9 cellular contexts compared by ENCODE assay signal in the genomic region with DNA sequence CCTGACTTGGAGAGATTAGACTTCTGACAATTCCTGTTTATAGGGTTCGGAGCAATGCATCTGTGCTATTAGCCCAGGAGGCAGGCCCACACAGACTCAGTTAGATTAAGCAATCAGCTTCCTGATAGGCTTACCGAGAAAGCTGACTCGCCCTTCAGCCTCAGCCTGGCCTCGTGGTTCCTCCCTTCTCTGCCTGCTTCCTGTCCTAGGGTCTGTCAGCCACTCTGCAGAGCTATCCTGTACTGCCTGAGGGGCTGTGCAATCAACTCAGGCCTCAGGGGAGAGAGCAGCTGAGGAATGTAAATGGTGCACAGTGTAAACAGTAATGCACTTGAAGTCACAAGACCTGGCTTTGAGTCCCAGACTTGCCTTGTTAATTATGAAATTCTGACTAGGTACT. TPM values are rescaled to one million over a fixed set of nuclear protein-coding genes. Genes with fewer than 3 reads are reported as not detected.
A peak's percentile ranks its signal among the peaks of the same experiment; 100 is the strongest.
DNase-seq lines count a peak whose midpoint lies in the region; ATAC-seq and TF ChIP-seq lines count a peak whose summit lies in the region.
"Had no signal": no experiment of that assay in that cellular context is flagged by ENCODE, and none has a peak within 500 bp of the region (broad histone marks: within the 10 kb centered on the region; RNA-seq: fewer than 3 reads in every experiment).

No MANE protein-coding gene starts in this region.

- H3K36me3 ChIP-seq in Karpas-422 (ENCODE audit: insufficient read depth, low read length) (no peaks in the 10 kb centered on the region), mammary epithelial cell (ENCODE audit: insufficient read depth, low read length) (no peaks in the 10 kb centered on the region), mesenchymal stem cell (ENCODE audit: control insufficient read depth in 1 of 2, insufficient read depth in 2 of 2, low read depth in 1 of 2, low read length in 2 of 2) (no peaks in the 10 kb centered on the region), stomach (no peaks in the 10 kb centered on the region)

- H3K4me2 ChIP-seq in Karpas-422 (ENCODE audit: low read depth, low read length, poor library complexity, severe bottlenecking), result no peak overlapping the region
- H3K4me2 ChIP-seq in mammary epithelial cell (ENCODE audit: insufficient read depth, low read depth, low read length), result no peak overlapping the region
- H3K4me2 ChIP-seq in mesenchymal stem cell (ENCODE audit: low read length, poor library complexity, severe bottlenecking), result no peak overlapping the region

- no peak overlapping the region for H2AK5ac ChIP-seq in mesenchymal stem cell (ENCODE audit: low read length, severe bottlenecking)

- H4K20me1 ChIP-seq in Karpas-422 (ENCODE audit: insufficient read depth, low read depth, low read length), result no peaks in the 10 kb centered on the region
- H4K20me1 ChIP-seq in mammary epithelial cell (ENCODE audit: insufficient read depth, low read length), result no peaks in the 10 kb centered on the region

- H3K27me3 Mint-ChIP-seq in effector memory CD8-positive, alpha-beta T cell, result peaks cover 12% of the 10 kb centered on the region in 2 donors

- H3K4me1 Mint-ChIP-seq in effector memory CD8-positive, alpha-beta T cell (ENCODE audit: low read depth in 2 of 2), result no peaks in the 10 kb centered on the region

- peaks cover 4% of the 10 kb centered on the region for H3K36me3 Mint-ChIP-seq in effector memory CD8-positive, alpha-beta T cell (ENCODE audit: insufficient read depth)

- no peaks in the 10 kb centered on the region for H3K79me1 ChIP-seq in mesenchymal stem cell (replicated peaks; ENCODE audit: low read length, poor library complexity, severe bottlenecking)

- H3K4me3 Mint-ChIP-seq in effector memory CD8-positive, alpha-beta T cell, result no peak overlapping the region

- H3K27me3 ChIP-seq in Karpas-422 (ENCODE audit: low read length) (no peaks in the 10 kb centered on the region), mammary epithelial cell (ENCODE audit: insufficient read depth, low read length) (no peaks in the 10 kb centered on the region), mesenchymal stem cell (ENCODE audit: control insufficient read depth in 1 of 2, insufficient read depth in 1 of 2, low read length in 2 of 2) (no peaks in the 10 kb centered on the region), stomach (no peaks in the 10 kb centered on the region)

- no peak overlapping the region for H3K23ac ChIP-seq in mesenchymal stem cell (ENCODE audit: low read length in 2 of 2)

- H3K9me3 ChIP-seq in Karpas-422 (ENCODE audit: low read length), result no peaks in the 10 kb centered on the region
- no peaks in the 10 kb centered on the region for H3K9me3 ChIP-seq in mammary epithelial cell (replicated peaks; ENCODE audit: insufficient read depth, low read length)
- H3K9me3 ChIP-seq in mesenchymal stem cell (ENCODE audit: control insufficient read depth, low read length), result no peaks in the 10 kb centered on the region
- H3K9me3 ChIP-seq in stomach, result no peaks in the 10 kb centered on the region

- CTCF ChIA-PET in mammary epithelial cell (lab: Charles Lee; ENCODE audit: low non-redundant PET), result no interaction called here

- no peak overlapping the region for H3K4me3 ChIP-seq in GM12865 (ENCODE audit: low read depth, low read length)
- H3K4me3 ChIP-seq in Karpas-422 (ENCODE audit: low read length), result no peak overlapping the region
- H3K4me3 ChIP-seq in mammary epithelial cell (replicated peaks in 1 of 3; ENCODE audit: insufficient read depth in 1 of 3, low read depth in 2 of 3, low read length in 3 of 3), result no peak overlapping the region
- no peak overlapping the region for H3K4me3 ChIP-seq in mesenchymal stem cell (ENCODE audit: insufficient read depth in 1 of 2, low read depth in 1 of 2, low read length in 2 of 2)
- H3K4me3 ChIP-seq in stomach, result no peak overlapping the region
- H3K4me3 ChIP-seq: K562 had no signal

- peaks cover 3% of the 10 kb centered on the region for H3K4me1 ChIP-seq in Karpas-422 (ENCODE audit: low read length)
- peaks cover 12% of the 10 kb centered on the region for H3K4me1 ChIP-seq in mammary epithelial cell (ENCODE audit: insufficient read depth, low read length)
- H3K4me1 ChIP-seq in mesenchymal stem cell (ENCODE audit: control insufficient read depth, insufficient read depth, low read depth, low read length), result no peaks in the 10 kb centered on the region
- H3K4me1 ChIP-seq in stomach, result peaks cover 0 to 8% (median 0%) of the 10 kb centered on the region in 4 donors

- H3K18ac ChIP-seq in mesenchymal stem cell (ENCODE audit: low read depth in 1 of 2, low read length in 2 of 2), result no peak overlapping the region

- intact Hi-C loops in mammary epithelial cell (cut with micrococcal nuclease), result no loop called here
- intact Hi-C loops in stomach (cut with DNase I; ENCODE audit: low total_unique reads), result no loop called here

- H3K27ac ChIP-seq in Karpas-422 (ENCODE audit: low read length), result no peak overlapping the region
- H3K27ac ChIP-seq in mammary epithelial cell (ENCODE audit: insufficient read depth, low read depth, low read length), result no peak overlapping the region
- no peak overlapping the region for H3K27ac ChIP-seq in mesenchymal stem cell (ENCODE audit: low read length, poor library complexity, severe bottlenecking)
- H3K27ac ChIP-seq in stomach, result peak overlapping the region in 1 of 5 donors; percentile 9

- TF ChIP-seq CTCF in GM12865 (IDR thresholded peaks at IDR 0.05; ENCODE audit: insufficient read depth, low read depth, low read length, missing control alignments) (no peak), mammary epithelial cell (conservative IDR thresholded peaks at IDR 0.05 in 1 of 2, IDR thresholded peaks at IDR 0.05 in 1 of 2; ENCODE audit: extremely low read depth in 1 of 2, insufficient read depth in 1 of 2, low read depth in 1 of 2, low read length in 2 of 2) (no peak), stomach (IDR thresholded peaks at IDR 0.05) (no peak)

- H3K9me3 Mint-ChIP-seq in effector memory CD8-positive, alpha-beta T cell, result no peaks in the 10 kb centered on the region

- no peak overlapping the region for H4K8ac ChIP-seq in mesenchymal stem cell (ENCODE audit: low read length)

- no peaks in the 10 kb centered on the region for H3K9me2 ChIP-seq in Karpas-422 (replicated peaks; ENCODE audit: insufficient read depth, low read length)

- dilution Hi-C loops in mammary epithelial cell (cut with HindIII; ENCODE audit: low sequenced_read_pairs), result loop anchor here (5.0 kb wide), 1 partner anchor 59 kb away; no protein-coding TSS in a partner anchor

- no peak overlapping the region for H3K4ac ChIP-seq in mesenchymal stem cell (ENCODE audit: low read depth in 1 of 2, low read length in 2 of 2)

- in situ Hi-C loops in mammary epithelial cell (cut with MboI; ENCODE audit: low sequenced_read_pairs in 2 of 2), result no loop called here

- no TSS peak for BruUV-seq in mammary epithelial cell (replicated peaks; lab: Mats Ljungman, UMichigan)

- H3K14ac ChIP-seq in mesenchymal stem cell (ENCODE audit: low read length in 2 of 2), result no peak overlapping the region

- H4K91ac ChIP-seq in mesenchymal stem cell (ENCODE audit: low read length), result no peak overlapping the region

- no peak overlapping the region for H3K27ac Mint-ChIP-seq in effector memory CD8-positive, alpha-beta T cell

- no peak overlapping the region for H2BK5ac ChIP-seq in mesenchymal stem cell (ENCODE audit: low read depth, low read length, poor library complexity, severe bottlenecking)

- H3K79me2 ChIP-seq in Karpas-422 (ENCODE audit: low read length) (no peaks in the 10 kb centered on the region), mammary epithelial cell (ENCODE audit: insufficient read depth, low read length) (no peaks in the 10 kb centered on the region)

- no peak for TF ChIP-seq POLR2A in stomach (IDR thresholded peaks at IDR 0.05)

- peak; percentile 49 for DNase-seq in GM12865 (ENCODE audit: low read depth)
- DNase-seq in Karpas-422, result peak; percentile 41
- DNase-seq in mammary epithelial cell, result peak; percentile 57
- DNase-seq in mesenchymal stem cell, result peak; percentile 96
- no peak for DNase-seq in NCI-H510A (lab: John Stamatoyannopoulos, UW)
- DNase-seq in effector memory CD8-positive, alpha-beta T cell, result no peak
- no peak for DNase-seq in stomach

- H3K9ac ChIP-seq in Karpas-422 (ENCODE audit: low read length) (no peak overlapping the region), mammary epithelial cell (ENCODE audit: insufficient read depth, low read length) (no peak overlapping the region), mesenchymal stem cell (ENCODE audit: low read length) (peak overlapping the region; percentile 24)

- H2AFZ ChIP-seq in Karpas-422 (ENCODE audit: low read length) (no peak overlapping the region), mammary epithelial cell (ENCODE audit: low read depth, low read length) (peak overlapping the region; percentile 82), mesenchymal stem cell (ENCODE audit: low read depth, low read length) (no peak overlapping the region)

- H2BK12ac ChIP-seq in mesenchymal stem cell (ENCODE audit: low read length in 2 of 2), result no peak overlapping the region

- 38% methylated on average over 4 of the region's 4 CpGs for WGBS in mammary epithelial cell (ENCODE audit: low coverage, missing lambda C conversion rate)
- WGBS in mesenchymal stem cell, result 2% methylated on average over 4 of the region's 4 CpGs
- WGBS in stomach, 5 donors, result 6 to 15% (median 9%) methylated on average over 4 of the region's 4 CpGs

- no peak overlapping the region for H2BK15ac ChIP-seq in mesenchymal stem cell (ENCODE audit: low read depth, poor library complexity, severe bottlenecking)

- no peak for ATAC-seq in effector memory CD8-positive, alpha-beta T cell (replicated peaks)
- no peak for ATAC-seq in GM18517 (IDR thresholded peaks at IDR 0.05; ENCODE audit: unreplicated experiment)
- ATAC-seq: K562 had no signal

- H2BK120ac ChIP-seq in mesenchymal stem cell (ENCODE audit: low read depth, low read length), result no peak overlapping the region

- TF ChIP-seq EP300 in stomach (IDR thresholded peaks at IDR 0.05), result no peak

RNA-seq across cellular contexts. Expression of a gene that starts 30.7 kb away (rescaled TPM):
- not detected in 2 replicates for total RNA-seq in Karpas-422 (2014; rRNA removed; shearing (Covaris generic); ENCODE audit: low replicate concordance)
- under 1 TPM in 1 of 2 donors, not detected in 1; 0.33 TPM for total RNA-seq in mammary epithelial cell
- polyA plus RNA-seq in mammary epithelial cell, result not detected
- polyA minus RNA-seq in mammary epithelial cell, result not detected
- polyA plus RNA-seq in mesenchymal stem cell (2013, experiment 1 of 2), result 0.01 TPM
- 0.04 TPM for polyA plus RNA-seq in mesenchymal stem cell (2013, experiment 2 of 2)
- total RNA-seq in stomach, result 1 to 10 TPM in 2 of 5 donors, under 1 TPM in 1, not detected in 2; 0.87 to 1.8 (median 1.5) TPM
- under 1 TPM in 2 of 3 donors, not detected in 1; 0.33 to 0.44 TPM for polyA plus RNA-seq in stomach
- total RNA-seq: K562 had no signal
- polyA plus RNA-seq: K562 had no signal

Comparison
In these comparisons a context has a peak if more than half of its experiments do, and no peak if none do; other contexts are left out.
1. DNase-seq: peak in GM12865 (single experiment), Karpas-422 (single experiment), mammary epithelial cell (single experiment) and mesenchymal stem cell (single experiment); none in NCI-H510A (single experiment), effector memory CD8-positive, alpha-beta T cell (0 of 3) and stomach (single experiment).